9 cellular contexts compared by ENCODE assay signal in the genomic region with DNA sequence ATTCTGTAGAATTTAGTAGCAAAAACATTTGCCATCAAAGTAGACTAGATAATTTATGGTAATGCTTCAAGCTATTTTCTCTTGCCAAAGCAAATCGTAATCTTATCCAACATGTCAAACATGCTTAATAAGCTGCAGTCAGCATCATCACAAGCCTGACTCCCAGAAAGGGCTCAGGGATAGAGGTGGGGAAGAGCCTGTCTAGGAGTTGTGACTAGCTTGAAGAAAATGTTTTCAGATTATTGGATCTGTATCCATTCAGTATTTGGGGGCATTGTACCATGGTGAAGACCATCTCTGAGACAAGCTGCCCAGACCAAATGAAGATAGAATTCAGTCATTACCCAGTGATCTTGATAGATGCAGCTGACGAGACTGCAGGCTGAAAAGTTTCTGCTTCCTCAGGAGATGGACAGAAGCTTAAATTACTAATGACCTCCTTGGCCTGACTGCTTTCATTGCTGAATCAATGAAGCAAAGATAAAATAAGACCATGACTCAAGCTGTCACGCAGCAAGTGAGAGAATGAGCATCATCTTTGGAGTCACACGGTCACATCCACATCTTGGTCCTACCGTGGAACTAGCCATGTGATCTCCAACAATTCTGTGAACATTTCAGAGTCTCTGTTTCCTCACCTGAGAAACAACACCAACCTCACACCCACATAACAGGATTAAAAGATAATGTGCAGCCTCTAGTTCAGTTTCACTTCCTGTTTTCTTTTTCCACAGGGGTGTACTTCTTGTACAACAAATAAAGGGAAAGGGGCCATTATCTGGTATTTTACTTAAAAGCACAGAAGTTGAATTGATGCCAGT. TPM values are rescaled to one million over a fixed set of nuclear protein-coding genes. Genes with fewer than 3 reads are reported as not detected.
DNase-seq lines count a peak whose midpoint lies in the region; ATAC-seq, FAIRE-seq and TF ChIP-seq lines count a peak whose summit lies in the region.
"Had no signal": no experiment of that assay in that cellular context is flagged by ENCODE, and none has a peak within 500 bp of the region (broad histone marks: within the 10 kb centered on the region; RNA-seq: fewer than 3 reads in every experiment).

No MANE protein-coding gene starts in this region.

- no peaks in the 10 kb centered on the region for H3K9me3 Mint-ChIP-seq in osteocyte (ENCODE audit: unreplicated experiment)

- H3K36me3 ChIP-seq in small intestine (ENCODE audit: control insufficient read depth in 2 of 2, insufficient read depth in 2 of 2, low read length in 2 of 2): peaks cover 9 to 17% of the 10 kb centered on the region in 2 donors
- no peaks in the 10 kb centered on the region for H3K36me3 ChIP-seq in hepatocyte (replicated peaks; ENCODE audit: insufficient read depth, low read depth)
- H3K36me3 ChIP-seq in stomach: peaks cover 0 to 63% (median 41%) of the 10 kb centered on the region in 4 donors

- H3K4me3 Mint-ChIP-seq in osteocyte (ENCODE audit: unreplicated experiment): no peak overlapping the region

- H3K27ac Mint-ChIP-seq in osteocyte (ENCODE audit: unreplicated experiment): no peak overlapping the region

- peak; percentile 82 for ATAC-seq in HG03064 (IDR thresholded peaks at IDR 0.05; ENCODE audit: low read depth, unreplicated experiment)

- DNase-seq in activated effector memory CD4-positive, alpha-beta T cell treated with anti-CD3 and anti-CD28 coated beads, Interleukin-2, amount 50 U/mL, for 16 hours: peak; percentile 69
- no peak for DNase-seq in activated effector memory CD4-positive, alpha-beta T cell treated with Interleukin-2 at 50 U/mL for 16 hours
- DNase-seq in T-helper 2 cell: peak in 3 of 5 experiments; percentile 17 to 88 (median 59)
- DNase-seq in small intestine: peak; percentile 51
- no peak for DNase-seq in osteocyte (ENCODE audit: extremely low spot score, unreplicated experiment)
- no peak for DNase-seq in hepatocyte (ENCODE audit: low spot score)
- DNase-seq in stomach: no peak
- DNase-seq: left cardiac atrium had no signal

- no peak for TF ChIP-seq POLR2A in stomach (IDR thresholded peaks at IDR 0.05)

- peaks cover 8% of the 10 kb centered on the region for H3K4me1 Mint-ChIP-seq in osteocyte (ENCODE audit: unreplicated experiment)

- H4K20me1 ChIP-seq in hepatocyte (ENCODE audit: insufficient read depth, poor library complexity, severe bottlenecking): no peaks in the 10 kb centered on the region

- intact Hi-C loops in stomach (cut with DNase I; ENCODE audit: low total_unique reads): no loop called here

- peaks cover 45% of the 10 kb centered on the region for H3K36me3 Mint-ChIP-seq in osteocyte (ENCODE audit: unreplicated experiment)

- no peak overlapping the region for H2AFZ ChIP-seq in hepatocyte

- H3K27ac ChIP-seq in small intestine (ENCODE audit: low read depth in 1 of 2, low read length in 1 of 2): peak overlapping the region in 1 of 2 donors; percentile 61
- H3K27ac ChIP-seq in hepatocyte: no peak overlapping the region
- H3K27ac ChIP-seq in stomach: peak overlapping the region in 1 of 5 donors; percentile 10

- H3K27me3 Mint-ChIP-seq in osteocyte (ENCODE audit: unreplicated experiment): no peaks in the 10 kb centered on the region

- peaks cover 12 to 18% of the 10 kb centered on the region in 2 donors for H3K4me1 ChIP-seq in small intestine (ENCODE audit: control insufficient read depth in 2 of 2, insufficient read depth in 1 of 2, low read depth in 1 of 2, low read length in 1 of 2)
- no peaks in the 10 kb centered on the region for H3K4me1 ChIP-seq in hepatocyte (ENCODE audit: insufficient read depth)
- peaks cover 10 to 40% (median 30%) of the 10 kb centered on the region in 4 donors for H3K4me1 ChIP-seq in stomach

- no peak for TF ChIP-seq EP300 in stomach (IDR thresholded peaks at IDR 0.05)

- no peak for TF ChIP-seq CTCF in osteocyte (IDR thresholded peaks at IDR 0.05)
- TF ChIP-seq CTCF in hepatocyte (IDR thresholded peaks at IDR 0.05; ENCODE audit: poor library complexity): no peak
- no peak for TF ChIP-seq CTCF in stomach (IDR thresholded peaks at IDR 0.05)

- H3K4me3 ChIP-seq in small intestine (ENCODE audit: low read depth in 1 of 2, low read length in 2 of 2): no peak overlapping the region
- no peak overlapping the region for H3K4me3 ChIP-seq in hepatocyte
- H3K4me3 ChIP-seq in stomach: no peak overlapping the region

- no peaks in the 10 kb centered on the region for H3K9me2 ChIP-seq in hepatocyte (replicated peaks; ENCODE audit: insufficient read depth)

- 62 to 69% (median 64%) methylated on average over 5 of the region's 5 CpGs for WGBS in small intestine, 3 donors
- WGBS in hepatocyte (ENCODE audit: low lambda C conversion rate, missing lambda C conversion rate): 88% methylated on average over 5 of the region's 5 CpGs
- 62 to 70% (median 65%) methylated on average over 5 of the region's 5 CpGs for WGBS in stomach, 5 donors

- no peak for FAIRE-seq in small intestine (lab: Jason Lieb, UNC)

- H3K9me3 ChIP-seq in small intestine (ENCODE audit: control insufficient read depth, low read depth): no peaks in the 10 kb centered on the region
- H3K9me3 ChIP-seq in hepatocyte (ENCODE audit: low read depth): no peaks in the 10 kb centered on the region
- no peaks in the 10 kb centered on the region for H3K9me3 ChIP-seq in stomach

- H3K4me2 ChIP-seq in hepatocyte: no peak overlapping the region

- no peaks in the 10 kb centered on the region for H3K27me3 ChIP-seq in small intestine (ENCODE audit: control insufficient read depth in 2 of 2, insufficient read depth in 2 of 2, low read length in 2 of 2)
- H3K27me3 ChIP-seq in hepatocyte: no peaks in the 10 kb centered on the region
- H3K27me3 ChIP-seq in stomach: no peaks in the 10 kb centered on the region

- no peaks in the 10 kb centered on the region for H3K79me2 ChIP-seq in hepatocyte

RNA-seq across cellular contexts. Expression of a gene that starts 9.4 kb away (rescaled TPM):
- polyA plus RNA-seq in small intestine: 10 to 100 TPM in 1 of 3 donors, 1 to 10 TPM in 2; 4.1 to 43.3 (median 7.4) TPM
- total RNA-seq in osteocyte: 3.5 and 4.4 TPM in 2 replicates
- total RNA-seq in hepatocyte: 0.56 and 0.87 TPM in 2 replicates
- polyA plus RNA-seq in hepatocyte: 1.5 and 2.0 TPM in 2 replicates
- 10 to 100 TPM in 4 of 5 donors, 1 to 10 TPM in 1; 5.5 to 26.8 (median 16.7) TPM for total RNA-seq in stomach
- polyA plus RNA-seq in stomach: 10 to 100 TPM in 1 of 3 donors, 1 to 10 TPM in 1, under 1 TPM in 1; 0.68 to 13.2 (median 1.2) TPM

RNA-seq across cellular contexts. Expression of a gene that starts 50.2 kb away (rescaled TPM):
- polyA plus RNA-seq in small intestine: 1 to 10 TPM; 1.1 to 7.0 (median 1.6) TPM
- 40.8 and 44.1 TPM in 2 replicates for total RNA-seq in osteocyte
- 32.6 and 46.8 TPM in 2 replicates for total RNA-seq in hepatocyte
- 4.9 and 7.1 TPM in 2 replicates for polyA plus RNA-seq in hepatocyte
- total RNA-seq in stomach: 100 to 1,000 TPM in 1 of 5 donors, 10 to 100 TPM in 3, 1 to 10 TPM in 1; 8.1 to 160 (median 71.9) TPM
- polyA plus RNA-seq in stomach: 1 to 10 TPM; 2.0 to 5.1 (median 2.4) TPM

Comparison
In these comparisons a context has a peak if more than half of its experiments do, and no peak if none do; other contexts are left out.
1. DNase-seq: peak in activated effector memory CD4-positive, alpha-beta T cell treated with anti-CD3 and anti-CD28 coated beads, Interleukin-2, amount 50 U/mL, for 16 hours (single experiment), T-helper 2 cell (3 of 5) and small intestine (single experiment); none in activated effector memory CD4-positive, alpha-beta T cell treated with Interleukin-2 at 50 U/mL for 16 hours (single experiment), osteocyte (single experiment), hepatocyte (single experiment) and stomach (single experiment).